In genomic region chr2:66573412-66573811, GRCh38 we compare ENCODE assay signal across 12 cellular contexts.
DNase-seq lines count a peak whose midpoint lies in the region; ATAC-seq and TF ChIP-seq lines count a peak whose summit lies in the region.
"Had no signal": no experiment of that assay in that cellular context is flagged by ENCODE, and none has a peak within 500 bp of the region (broad histone marks: within the 10 kb centered on the region; RNA-seq: fewer than 3 reads in every experiment).

No MANE protein-coding gene starts in this region.

- H3K4me2 ChIP-seq in IMR-90 (ENCODE audit: low read depth, low read length) = peak overlapping the region; percentile 62

- H2BK15ac ChIP-seq in IMR-90 (ENCODE audit: low read depth, low read length) = no peak overlapping the region

- H4K8ac ChIP-seq in IMR-90 (ENCODE audit: low read depth in 2 of 2, low read length in 2 of 2) = 0 out of 4 replicates have a peak overlapping the region, but pooled peaks of 1 of the 2 experiments have one; percentile 7

- POLR2A ChIA-PET in IMR-90 (lab: Charles Lee; ENCODE audit: unreplicated experiment) = interaction anchor here (0.5 kb wide), 1 partner anchor 135 kb away, joined by 3 read pairs; no protein-coding TSS in a partner anchor

- DNase-seq in IMR-90 = peak; percentile 37
- peak; percentile 53 for DNase-seq in left kidney (ENCODE audit: low read depth, low spot score)
- no peak for DNase-seq in central memory CD4-positive, alpha-beta T cell
- DNase-seq in activated gamma-delta T cell (lab: John Stamatoyannopoulos, UW) = no peak
- no peak for DNase-seq in KG1 (lab: John Stamatoyannopoulos, UW)
- DNase-seq: activated CD4-positive, alpha-beta T cell treated with anti-CD3 and anti-CD28 coated beads, Interleukin-2, amount 50 U/mL, for 48 hours; stimulated activated CD4-positive, alpha-beta T cell treated with anti-CD3 and anti-CD28 coated beads, Interleukin-2, amount 100 ng/mL, for 24 hours; T-cell had no signal

- H3K27me3 ChIP-seq in IMR-90 (ENCODE audit: control insufficient read depth, insufficient read depth, low read length) (no peaks in the 10 kb centered on the region), stomach smooth muscle (ENCODE audit: control insufficient read depth in 1 of 2, insufficient read depth in 2 of 2, low read length in 2 of 2) (no peaks in the 10 kb centered on the region)
- H3K27me3 ChIP-seq: pancreas had no signal

- intact Hi-C loops in IMR-90 (cut with micrococcal nuclease) = no loop called here

- H3K9me1 ChIP-seq in IMR-90 (ENCODE audit: insufficient read depth, low read length) = peaks cover 5% of the 10 kb centered on the region

- H3K9ac ChIP-seq in IMR-90 (ENCODE audit: low read depth, low read length) (no peak overlapping the region; the same call in 1 of the 2 replicates), stomach smooth muscle (ENCODE audit: low read length in 2 of 2) (no peak overlapping the region)

- WGBS in IMR-90 (ENCODE audit: extremely low coverage in 2 of 2, insufficient read length in 1 of 2), 2 experiments = no CpG with 5 or more reads among the region's 7 CpGs

- peak overlapping the region; percentile 6; the same call in 1 of the 2 replicates for H3K14ac ChIP-seq in IMR-90 (replicated peaks; ENCODE audit: low read depth, low read length)

- BruUV-seq in IMR-90 (replicated peaks; lab: Mats Ljungman, UMichigan) = no TSS peak

- TF ChIP-seq RAD21 in IMR-90 (IDR thresholded peaks at IDR 0.05; ENCODE audit: low read length) = no peak

- peak overlapping the region; percentile 4 for H3K4ac ChIP-seq in IMR-90 (ENCODE audit: low read depth, low read length)

- H3K9me3 ChIP-seq in IMR-90 (ENCODE audit: control insufficient read depth, insufficient read depth, low read length) = no peaks in the 10 kb centered on the region
- no peaks in the 10 kb centered on the region for H3K9me3 ChIP-seq in stomach smooth muscle (ENCODE audit: control insufficient read depth in 2 of 2, low read length in 2 of 2)
- H3K9me3 ChIP-seq: pancreas had no signal

- H3K4me3 ChIP-seq in IMR-90 (ENCODE audit: insufficient read depth, low read depth, low read length) = no peak overlapping the region; the same call in 1 of the 2 replicates
- H3K4me3 ChIP-seq in WI38 (ENCODE audit: low read depth, low read length) = peak overlapping the region; percentile 46
- peak overlapping the region in 1 of 2 donors; percentile 62 for H3K4me3 ChIP-seq in stomach smooth muscle (ENCODE audit: low read length in 2 of 2)

- H4K91ac ChIP-seq in IMR-90 (ENCODE audit: insufficient read depth, low read depth, low read length) = no peak overlapping the region

- in situ Hi-C loops in IMR-90 (cut with MboI; ENCODE audit: low sequenced_read_pairs) = loop anchor here (10.0 kb wide), 1 partner anchor 1271 kb away; no protein-coding TSS in a partner anchor

- H3K79me1 ChIP-seq in IMR-90 (ENCODE audit: low read depth in 1 of 2, low read length in 2 of 2) = peaks cover 8 to 59% of the 10 kb centered on the region in 2 experiments; a peak in 2 of 4 replicates

- no peak for TF ChIP-seq CTCF in IMR-90 (conservative IDR thresholded peaks at IDR 0.05; ENCODE audit: low read depth, low read length)
- no peak for TF ChIP-seq CTCF in WI38 (IDR thresholded peaks at IDR 0.05; ENCODE audit: low read depth, low read length)

- H3K4me1 ChIP-seq in IMR-90 (ENCODE audit: control insufficient read depth, insufficient read depth, low read length) (peaks cover 34% of the 10 kb centered on the region), stomach smooth muscle (ENCODE audit: control insufficient read depth, insufficient read depth, low read length) (peaks cover 42% of the 10 kb centered on the region)

- H3K23ac ChIP-seq in IMR-90 (ENCODE audit: low read depth, low read length) = peak overlapping the region; percentile 61

- H2AFZ ChIP-seq in IMR-90 (replicated peaks; ENCODE audit: low read length, poor library complexity) = no peak overlapping the region

- no peak overlapping the region for H3K56ac ChIP-seq in IMR-90 (ENCODE audit: extremely low read depth, insufficient read depth, low read length)

- H2BK20ac ChIP-seq in IMR-90 (ENCODE audit: low read depth, low read length) = no peak overlapping the region

- H4K5ac ChIP-seq in IMR-90 (ENCODE audit: low read depth, low read length) = no peak overlapping the region

- no peak for ATAC-seq in IMR-90 (ENCODE audit: low read depth)
- ATAC-seq: stimulated activated memory B cell treated with anti-CD40 and anti-IgM and Interleukin-4, amounts not matched to agents 10 μg/mL and 1 μg/mL and 100 μg/mL, for 72 hours; T-cell had no signal

- CTCF ChIA-PET in IMR-90 (lab: Yijun Ruan, JAX) = no interaction called here

- H3K36me3 ChIP-seq in IMR-90 (ENCODE audit: control insufficient read depth, insufficient read depth, low read length) (peaks cover 17% of the 10 kb centered on the region), stomach smooth muscle (ENCODE audit: control insufficient read depth in 2 of 2, insufficient read depth in 2 of 2, low read length in 2 of 2) (peaks cover 17 to 22% of the 10 kb centered on the region in 2 donors)

- H2BK5ac ChIP-seq in IMR-90 (ENCODE audit: low read depth, low read length, poor library complexity, severe bottlenecking) = peak overlapping the region; percentile 80

- no peak overlapping the region for H3K18ac ChIP-seq in IMR-90 (ENCODE audit: low read depth, low read length)

- no peak overlapping the region; the same call in 1 of the 2 replicates for H2BK120ac ChIP-seq in IMR-90 (ENCODE audit: low read depth, low read length)

- no peak overlapping the region for H2AK5ac ChIP-seq in IMR-90 (ENCODE audit: low read depth, low read length)

- TF ChIP-seq POLR2A in IMR-90 (IDR thresholded peaks at IDR 0.05; ENCODE audit: low read depth, low read length) = no peak

- peaks cover 15% of the 10 kb centered on the region; the same call in 1 of the 2 replicates for H4K20me1 ChIP-seq in IMR-90 (ENCODE audit: insufficient read depth, low read length)

- H2AK9ac ChIP-seq in IMR-90 (replicated peaks; ENCODE audit: low read depth, low read length, poor library complexity) = no peak overlapping the region

- peak overlapping the region; percentile 35 for H3K27ac ChIP-seq in IMR-90 (ENCODE audit: insufficient read depth, low read length)
- peak overlapping the region; percentile 73 for H3K27ac ChIP-seq in stomach smooth muscle (ENCODE audit: low read length)

- dilution Hi-C loops in IMR-90 (cut with HindIII; ENCODE audit: low sequenced_read_pairs, unreplicated experiment) = no loop called here

TF ChIP-seq in IMR-90, 13 proteins besides CTCF, POLR2A, EP300 and RAD21:
- TF ChIP-seq MXI1 (IDR thresholded peaks at IDR 0.05; ENCODE audit: borderline replicate concordance, low read depth, low read length) = no peak
- TF ChIP-seq NFE2L2 (IDR thresholded peaks at IDR 0.05; ENCODE audit: low read depth, low read length) = no peak
- no peak for TF ChIP-seq SMC3 (IDR thresholded peaks at IDR 0.05; ENCODE audit: low read depth, low read length)
- TF ChIP-seq CHD1 (IDR thresholded peaks at IDR 0.05; ENCODE audit: low read depth, low read length) = no peak
- no peak for TF ChIP-seq RCOR1 (IDR thresholded peaks at IDR 0.05; ENCODE audit: insufficient replicate concordance, low read length)
- TF ChIP-seq BHLHE40 (IDR thresholded peaks at IDR 0.05; ENCODE audit: low read depth, low read length) = no peak
- TF ChIP-seq MAFK (IDR thresholded peaks at IDR 0.05; ENCODE audit: low read depth, low read length) = no peak
- no peak for TF ChIP-seq FOS (IDR thresholded peaks at IDR 0.05; ENCODE audit: low read depth, low read length)
- no peak for TF ChIP-seq USF2 (IDR thresholded peaks at IDR 0.05; ENCODE audit: low read depth, low read length)
- no peak for TF ChIP-seq ELK1 (IDR thresholded peaks at IDR 0.05; ENCODE audit: borderline replicate concordance, low read depth, low read length)
- TF ChIP-seq RFX5 (IDR thresholded peaks at IDR 0.05; ENCODE audit: low read depth, low read length) = no peak
- no peak for TF ChIP-seq CEBPB (IDR thresholded peaks at IDR 0.05; ENCODE audit: low read depth, low read length)
- TF ChIP-seq MAZ (IDR thresholded peaks at IDR 0.05; ENCODE audit: borderline replicate concordance, low read depth, low read length) = no peak

Comparison
In these comparisons a context has a peak if more than half of its experiments do, and no peak if none do; other contexts are left out.
1. DNase-seq: peak in IMR-90 (single experiment) and left kidney (single experiment); none in central memory CD4-positive, alpha-beta T cell (single experiment), activated gamma-delta T cell (single experiment) and KG1 (single experiment).